Comparison of ENCODE assay signal across 17 cellular contexts in the genomic region with DNA sequence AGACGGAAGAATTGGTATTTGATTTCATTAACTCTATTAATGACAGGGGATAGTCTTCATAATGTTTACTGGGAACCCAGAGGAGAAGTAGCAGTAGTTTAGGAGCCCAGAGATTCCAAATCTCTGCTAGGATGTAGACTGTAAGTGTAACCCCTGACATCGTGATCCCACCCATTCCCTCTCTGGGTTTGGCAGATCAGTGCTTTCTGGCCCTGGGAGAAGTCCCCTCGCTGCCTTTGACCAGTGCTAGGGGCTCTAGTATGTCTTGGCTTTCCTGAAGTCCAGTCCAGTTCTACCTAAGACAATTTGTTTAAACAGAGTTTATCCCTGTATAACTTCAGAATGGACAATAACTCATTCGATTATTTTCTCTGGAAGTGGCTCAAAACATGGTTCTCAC. TPM values are rescaled to one million over a fixed set of nuclear protein-coding genes. Genes with fewer than 3 reads are reported as not detected.
DNase-seq lines count a peak whose midpoint lies in the region; ATAC-seq and TF ChIP-seq lines count a peak whose summit lies in the region.
"Had no signal": no experiment of that assay in that cellular context is flagged by ENCODE, and none has a peak within 500 bp of the region (broad histone marks: within the 10 kb centered on the region; RNA-seq: fewer than 3 reads in every experiment).

No MANE protein-coding gene starts in this region.

- peak overlapping the region; percentile 72 for H3K27ac ChIP-seq in colonic mucosa
- peak overlapping the region; percentile 92 for H3K27ac ChIP-seq in hepatocyte
- H3K27ac ChIP-seq in neural progenitor cell, result no peak overlapping the region
- peak overlapping the region in 3 of 4 donors; percentile 34 to 44 (median 44) for H3K27ac ChIP-seq in upper lobe of left lung
- H3K27ac ChIP-seq: SJSA1 had no signal

- H2AFZ ChIP-seq in hepatocyte (no peak overlapping the region), neural progenitor cell (replicated peaks) (no peak overlapping the region)

- H4K20me1 ChIP-seq in hepatocyte (ENCODE audit: insufficient read depth, poor library complexity, severe bottlenecking) (no peaks in the 10 kb centered on the region), neural progenitor cell (ENCODE audit: low read depth) (no peaks in the 10 kb centered on the region)

- WGBS in hepatocyte (ENCODE audit: low lambda C conversion rate, missing lambda C conversion rate), result 74% methylated on average over 4 of the region's 4 CpGs
- 76 to 83% methylated on average over 4 of the region's 4 CpGs for WGBS in upper lobe of left lung, 2 donors

- peaks cover 5% of the 10 kb centered on the region for H3K4me1 ChIP-seq in colonic mucosa
- peaks cover 36% of the 10 kb centered on the region for H3K4me1 ChIP-seq in hepatocyte (ENCODE audit: insufficient read depth)
- no peaks in the 10 kb centered on the region for H3K4me1 ChIP-seq in neural progenitor cell
- H3K4me1 ChIP-seq in upper lobe of left lung, result peaks cover 6 to 14% (median 6%) of the 10 kb centered on the region in 4 donors
- H3K4me1 ChIP-seq: BE2C, SJSA1 had no signal

- no peaks in the 10 kb centered on the region for H3F3A ChIP-seq in neural progenitor cell (ENCODE audit: low read depth)

- peaks cover 1% of the 10 kb centered on the region for H3K9me3 Mint-ChIP-seq in neural progenitor cell
- H3K9me3 Mint-ChIP-seq: CD4-positive, alpha-beta T cell; H9 had no signal

- TF ChIP-seq CTCF in colonic mucosa (IDR thresholded peaks at IDR 0.05) (no peak), hepatocyte (IDR thresholded peaks at IDR 0.05; ENCODE audit: poor library complexity) (no peak), neural progenitor cell (IDR thresholded peaks at IDR 0.05) (no peak), upper lobe of left lung (IDR thresholded peaks at IDR 0.05) (no peak)

- H3K4me2 ChIP-seq in hepatocyte (peak overlapping the region; percentile 66), neural progenitor cell (no peak overlapping the region)

- H3K9ac ChIP-seq in colonic mucosa (ENCODE audit: low read depth in 2 of 2, low read length in 2 of 2), result peak overlapping the region in 1 of 2 donors; percentile 72
- no peak overlapping the region for H3K9ac ChIP-seq in neural progenitor cell

- DNase-seq in colonic mucosa, result peak; percentile 27
- no peak for DNase-seq in hepatocyte (ENCODE audit: low spot score)
- DNase-seq in neural progenitor cell (ENCODE audit: low spot score), result no peak
- no peak for DNase-seq in upper lobe of left lung
- no peak for DNase-seq in cortex of kidney (lab: John Stamatoyannopoulos, UW)
- DNase-seq in activated CD8-positive, alpha-beta memory T cell treated with anti-CD3 and anti-CD28 coated beads for 24 hours, result no peak
- no peak for DNase-seq in posterior vena cava (ENCODE audit: low spot score)
- DNase-seq: BE2C; CD4-positive, alpha-beta T cell; H9; NCI-H1436 treated with DMSO at 0.1 percent for 48 hours; NCI-H2029 treated with DMSO at 0.1 percent for 48 hours; NCI-H2171 treated with DMSO at 0.1 percent for 48 hours; NCI-H774; PC-3 had no signal

- H3K36me3 Mint-ChIP-seq in neural progenitor cell, result no peaks in the 10 kb centered on the region

- no peak overlapping the region for H3K4me3 ChIP-seq in colonic mucosa
- no peak overlapping the region for H3K4me3 ChIP-seq in hepatocyte
- no peak overlapping the region for H3K4me3 ChIP-seq in neural progenitor cell
- H3K4me3 ChIP-seq in upper lobe of left lung, result no peak overlapping the region
- H3K4me3 ChIP-seq: SJSA1 had no signal

- H3K27ac Mint-ChIP-seq in neural progenitor cell, result peak overlapping the region; percentile 39
- H3K27ac Mint-ChIP-seq: CD4-positive, alpha-beta T cell; H9 had no signal

- H3K36me3 ChIP-seq in colonic mucosa (no peaks in the 10 kb centered on the region), hepatocyte (replicated peaks; ENCODE audit: insufficient read depth, low read depth) (no peaks in the 10 kb centered on the region), neural progenitor cell (no peaks in the 10 kb centered on the region), upper lobe of left lung (no peaks in the 10 kb centered on the region)
- H3K36me3 ChIP-seq: BE2C, SJSA1 had no signal

- H3K79me2 ChIP-seq in hepatocyte (peaks cover 82% of the 10 kb centered on the region), neural progenitor cell (ENCODE audit: low read depth) (no peaks in the 10 kb centered on the region)

- H3K4me3 Mint-ChIP-seq in neural progenitor cell, result no peak overlapping the region
- H3K4me3 Mint-ChIP-seq: CD4-positive, alpha-beta T cell; H9 had no signal

- no peak for ATAC-seq in upper lobe of left lung (ENCODE audit: low FRiP score in 2 of 2)
- ATAC-seq in GM19035 (IDR thresholded peaks at IDR 0.05; ENCODE audit: unreplicated experiment), result no peak
- ATAC-seq: PC-3 had no signal

- no peaks in the 10 kb centered on the region for H3K9me2 ChIP-seq in hepatocyte (replicated peaks; ENCODE audit: insufficient read depth)

- H3K9me3 ChIP-seq in colonic mucosa (no peaks in the 10 kb centered on the region), hepatocyte (ENCODE audit: low read depth) (no peaks in the 10 kb centered on the region), neural progenitor cell (ENCODE audit: low read depth) (no peaks in the 10 kb centered on the region), upper lobe of left lung (no peaks in the 10 kb centered on the region)
- H3K9me3 ChIP-seq: BE2C, SJSA1 had no signal

- intact Hi-C loops in colonic mucosa (cut with DNase I) (no loop called here), posterior vena cava (cut with DNase I) (no loop called here)

- TF ChIP-seq POLR2A in upper lobe of left lung (IDR thresholded peaks at IDR 0.05), result no peak

- no peak for TF ChIP-seq EP300 in upper lobe of left lung (IDR thresholded peaks at IDR 0.05)

- H3K4me1 Mint-ChIP-seq in neural progenitor cell, result peaks cover 20% of the 10 kb centered on the region

- no peaks in the 10 kb centered on the region for H3K27me3 Mint-ChIP-seq in neural progenitor cell (ENCODE audit: insufficient read depth, low read depth)
- H3K27me3 Mint-ChIP-seq: CD4-positive, alpha-beta T cell had no signal

- H3K27me3 ChIP-seq in colonic mucosa (no peaks in the 10 kb centered on the region), hepatocyte (no peaks in the 10 kb centered on the region), neural progenitor cell (peaks cover 8% of the 10 kb centered on the region), upper lobe of left lung (no peaks in the 10 kb centered on the region)
- H3K27me3 ChIP-seq: BE2C, SJSA1 had no signal

RNA-seq across cellular contexts. Expression of a gene that starts 11.6 kb away (rescaled TPM):
- 100 to 1,000 TPM; 334 to 424 TPM for total RNA-seq in colonic mucosa
- total RNA-seq in hepatocyte, result 95.8 and 99.9 TPM in 2 replicates
- 92.6 and 94.4 TPM in 2 replicates for polyA plus RNA-seq in hepatocyte
- 0.84 and 0.96 TPM in 2 replicates for total RNA-seq in neural progenitor cell (ENCODE audit: low replicate concordance)
- total RNA-seq in upper lobe of left lung, result 100 to 1,000 TPM in 1 of 6 donors, 10 to 100 TPM in 5; 43.5 to 112 (median 61.8) TPM
- total RNA-seq in posterior vena cava, result 1 to 10 TPM; 3.6 to 6.0 TPM

Comparison
In these comparisons a context has a peak if more than half of its experiments do, and no peak if none do; other contexts are left out.
1. RNA of a gene that starts 11.6 kb away (total RNA-seq): 334 to 424 TPM in colonic mucosa, 95.8 to 99.9 TPM in hepatocyte and 43.5 to 112 TPM in upper lobe of left lung; 3.6 to 6.0 TPM in posterior vena cava and 0.84 to 0.96 TPM in neural progenitor cell; every median in the first group is over 4 times any median in the second.